2 cellular contexts compared by ENCODE assay signal in genomic region chr1:12601690-12602632, GRCh38.
TF ChIP-seq lines count a peak whose summit lies in the region.

No MANE protein-coding gene starts in this region.

TF ChIP-seq in GM23338, 12 proteins besides CTCF, POLR2A, EP300 and RAD21 (continued from another document):
- no peak for TF ChIP-seq ZNF462 (CRISPR knock-in tag; IDR thresholded peaks at IDR 0.05)
- no peak for TF ChIP-seq EZH2phosphoT487 (IDR thresholded peaks at IDR 0.05; ENCODE audit: unreplicated experiment)
- TF ChIP-seq JUNB (IDR thresholded peaks at IDR 0.05; ENCODE audit: unreplicated experiment) = no peak
- TF ChIP-seq EZH2 (IDR thresholded peaks at IDR 0.05; ENCODE audit: low read depth, unreplicated experiment) = no peak
- TF ChIP-seq STAT1 (IDR thresholded peaks at IDR 0.05; ENCODE audit: unreplicated experiment) = no peak
TF ChIP-seq in GM23338: peak in this region for 0.

TF ChIP-seq in SK-N-SH treated with all-trans-retinoic acid at 6 μM for 48 hours, 23 proteins besides CTCF, POLR2A, EP300 and RAD21 (continued from another document):
- TF ChIP-seq PATZ1 (CRISPR knock-in tag; IDR thresholded peaks at IDR 0.05; ENCODE audit: borderline replicate concordance) (no peak), ZNF8 (CRISPR knock-in tag; IDR thresholded peaks at IDR 0.05) (no peak), ZNF70 (CRISPR knock-in tag; IDR thresholded peaks at IDR 0.05) (peak; percentile 93), ESRRG (CRISPR knock-in tag; IDR thresholded peaks at IDR 0.05) (no peak), ISL1 (CRISPR knock-in tag; IDR thresholded peaks at IDR 0.05) (peak; percentile 17; the same call in 1 of the 2 replicates), ZNF565 (CRISPR knock-in tag; conservative IDR thresholded peaks at IDR 0.05; ENCODE audit: low read depth) (no peak), CSRNP3 (CRISPR knock-in tag; IDR thresholded peaks at IDR 0.05) (no peak), PPARA (CRISPR knock-in tag; IDR thresholded peaks at IDR 0.05; ENCODE audit: borderline replicate concordance) (no peak), GLIS3 (CRISPR knock-in tag; IDR thresholded peaks at IDR 0.05) (no peak; the same call in 1 of the 2 replicates), CSDC2 (CRISPR knock-in tag; IDR thresholded peaks at IDR 0.05) (no peak; the same call in 1 of the 2 replicates), ZFP30 (CRISPR knock-in tag; IDR thresholded peaks at IDR 0.05) (no peak), TCF4 (CRISPR knock-in tag; IDR thresholded peaks at IDR 0.05; ENCODE audit: borderline replicate concordance) (no peak), ARNTL (CRISPR knock-in tag; IDR thresholded peaks at IDR 0.05; ENCODE audit: borderline replicate concordance, low read depth) (no peak)
